In the genomic region with DNA sequence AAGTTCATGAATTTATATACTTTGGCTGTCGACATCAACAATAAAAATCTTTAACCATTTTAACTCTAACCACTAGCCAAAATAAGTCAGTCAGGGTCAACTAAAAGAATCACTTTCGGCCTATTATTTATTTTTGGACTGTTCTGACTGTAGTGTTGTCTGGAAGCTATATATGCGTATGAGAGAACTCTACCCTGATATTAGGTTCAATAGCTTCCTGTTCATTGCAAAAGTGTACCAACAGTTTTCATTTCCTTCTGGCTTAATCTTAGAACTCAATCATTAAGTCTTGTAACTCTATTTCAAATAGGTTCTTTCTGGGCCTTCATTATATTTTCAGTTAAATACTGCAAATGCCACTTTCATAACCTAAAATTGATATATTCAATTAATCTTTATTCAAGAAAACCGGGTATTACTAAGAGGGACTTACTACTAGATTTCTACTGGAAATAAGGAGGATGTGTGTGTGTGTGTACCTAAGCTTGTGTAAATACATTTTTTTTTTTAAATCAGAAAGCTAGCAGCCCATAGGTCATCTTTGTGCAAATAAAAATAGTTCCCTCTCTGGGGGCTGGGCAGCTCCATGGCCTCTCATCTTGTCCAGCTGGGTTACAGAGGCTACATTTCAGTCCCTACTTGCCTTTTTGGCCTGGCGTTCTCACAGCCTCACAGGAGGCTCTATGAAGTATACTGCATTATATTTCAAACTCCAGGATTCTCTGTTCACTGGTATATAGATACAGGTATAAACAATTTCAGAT, we compare ENCODE assay signal across 1 cellular context.
A peak's percentile ranks its signal among the peaks of the same experiment; 100 is the strongest.
TF ChIP-seq lines count a peak whose summit lies in the region.

No MANE protein-coding gene starts in this region.

TF ChIP-seq in HepG2, 621 proteins besides CTCF, POLR2A, EP300 and RAD21 (continued from another document):
- TF ChIP-seq, protein P1, sequence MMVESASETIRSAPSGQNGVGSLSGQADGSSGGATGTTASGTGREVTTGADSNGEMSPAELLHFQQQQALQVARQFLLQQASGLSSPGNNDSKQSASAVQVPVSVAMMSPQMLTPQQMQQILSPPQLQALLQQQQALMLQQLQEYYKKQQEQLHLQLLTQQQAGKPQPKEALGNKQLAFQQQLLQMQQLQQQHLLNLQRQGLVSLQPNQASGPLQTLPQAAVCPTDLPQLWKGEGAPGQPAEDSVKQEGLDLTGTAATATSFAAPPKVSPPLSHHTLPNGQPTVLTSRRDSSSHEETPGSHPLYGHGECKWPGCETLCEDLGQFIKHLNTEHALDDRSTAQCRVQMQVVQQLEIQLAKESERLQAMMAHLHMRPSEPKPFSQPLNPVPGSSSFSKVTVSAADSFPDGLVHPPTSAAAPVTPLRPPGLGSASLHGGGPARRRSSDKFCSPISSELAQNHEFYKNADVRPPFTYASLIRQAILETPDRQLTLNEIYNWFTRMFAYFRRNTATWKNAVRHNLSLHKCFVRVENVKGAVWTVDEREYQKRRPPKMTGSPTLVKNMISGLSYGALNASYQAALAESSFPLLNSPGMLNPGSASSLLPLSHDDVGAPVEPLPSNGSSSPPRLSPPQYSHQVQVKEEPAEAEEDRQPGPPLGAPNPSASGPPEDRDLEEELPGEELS (CRISPR knock-in tag; IDR thresholded peaks at IDR 0.05), result peak; percentile 51; the same call in 1 of the 2 replicates
- no peak for TF ChIP-seq MTF2 (CRISPR knock-in tag; IDR thresholded peaks at IDR 0.05; ENCODE audit: borderline replicate concordance)
- TF ChIP-seq NFE2L1 (CRISPR knock-in tag; IDR thresholded peaks at IDR 0.05; ENCODE audit: borderline replicate concordance), result no peak
- peak; percentile 37; the same call in 1 of the 2 replicates for TF ChIP-seq PHF21A (CRISPR knock-in tag; IDR thresholded peaks at IDR 0.05)
- TF ChIP-seq, protein P2, sequence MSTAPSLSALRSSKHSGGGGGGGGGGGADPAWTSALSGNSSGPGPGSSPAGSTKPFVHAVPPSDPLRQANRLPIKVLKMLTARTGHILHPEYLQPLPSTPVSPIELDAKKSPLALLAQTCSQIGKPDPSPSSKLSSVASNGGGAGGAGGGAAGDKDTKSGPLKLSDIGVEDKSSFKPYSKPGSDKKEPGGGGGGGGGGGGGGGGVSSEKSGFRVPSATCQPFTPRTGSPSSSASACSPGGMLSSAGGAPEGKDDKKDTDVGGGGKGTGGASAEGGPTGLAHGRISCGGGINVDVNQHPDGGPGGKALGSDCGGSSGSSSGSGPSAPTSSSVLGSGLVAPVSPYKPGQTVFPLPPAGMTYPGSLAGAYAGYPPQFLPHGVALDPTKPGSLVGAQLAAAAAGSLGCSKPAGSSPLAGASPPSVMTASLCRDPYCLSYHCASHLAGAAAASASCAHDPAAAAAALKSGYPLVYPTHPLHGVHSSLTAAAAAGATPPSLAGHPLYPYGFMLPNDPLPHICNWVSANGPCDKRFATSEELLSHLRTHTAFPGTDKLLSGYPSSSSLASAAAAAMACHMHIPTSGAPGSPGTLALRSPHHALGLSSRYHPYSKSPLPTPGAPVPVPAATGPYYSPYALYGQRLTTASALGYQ (CRISPR knock-in tag; IDR thresholded peaks at IDR 0.05), result 0 out of 2 replicates have a peak, but pooled peaks have one; percentile 35
- TF ChIP-seq NFYC (CRISPR knock-in tag; IDR thresholded peaks at IDR 0.05), result no peak
- TF ChIP-seq, protein P3, sequence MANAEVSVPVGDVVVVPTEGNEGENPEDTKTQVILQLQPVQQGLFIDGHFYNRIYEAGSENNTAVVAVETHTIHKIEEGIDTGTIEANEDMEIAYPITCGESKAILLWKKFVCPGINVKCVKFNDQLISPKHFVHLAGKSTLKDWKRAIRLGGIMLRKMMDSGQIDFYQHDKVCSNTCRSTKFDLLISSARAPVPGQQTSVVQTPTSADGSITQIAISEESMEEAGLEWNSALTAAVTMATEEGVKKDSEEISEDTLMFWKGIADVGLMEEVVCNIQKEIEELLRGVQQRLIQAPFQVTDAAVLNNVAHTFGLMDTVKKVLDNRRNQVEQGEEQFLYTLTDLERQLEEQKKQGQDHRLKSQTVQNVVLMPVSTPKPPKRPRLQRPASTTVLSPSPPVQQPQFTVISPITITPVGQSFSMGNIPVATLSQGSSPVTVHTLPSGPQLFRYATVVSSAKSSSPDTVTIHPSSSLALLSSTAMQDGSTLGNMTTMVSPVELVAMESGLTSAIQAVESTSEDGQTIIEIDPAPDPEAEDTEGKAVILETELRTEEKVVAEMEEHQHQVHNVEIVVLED (CRISPR knock-in tag; IDR thresholded peaks at IDR 0.05; ENCODE audit: borderline replicate concordance), result no peak
- TF ChIP-seq PLRG1 (conservative IDR thresholded peaks at IDR 0.05), result no peak
- no peak for TF ChIP-seq CREB1 (IDR thresholded peaks at IDR 0.05)
- TF ChIP-seq CREB1 (CRISPR knock-in tag; IDR thresholded peaks at IDR 0.05), result 0 out of 2 replicates have a peak, but pooled peaks have one; percentile 13
- 0 out of 2 replicates have a peak, but pooled peaks have one; percentile 23 for TF ChIP-seq SAP130 (CRISPR knock-in tag; IDR thresholded peaks at IDR 0.05; ENCODE audit: low read depth)
- TF ChIP-seq HES4 (CRISPR knock-in tag; IDR thresholded peaks at IDR 0.05; ENCODE audit: borderline replicate concordance), result no peak
- TF ChIP-seq, protein P4, sequence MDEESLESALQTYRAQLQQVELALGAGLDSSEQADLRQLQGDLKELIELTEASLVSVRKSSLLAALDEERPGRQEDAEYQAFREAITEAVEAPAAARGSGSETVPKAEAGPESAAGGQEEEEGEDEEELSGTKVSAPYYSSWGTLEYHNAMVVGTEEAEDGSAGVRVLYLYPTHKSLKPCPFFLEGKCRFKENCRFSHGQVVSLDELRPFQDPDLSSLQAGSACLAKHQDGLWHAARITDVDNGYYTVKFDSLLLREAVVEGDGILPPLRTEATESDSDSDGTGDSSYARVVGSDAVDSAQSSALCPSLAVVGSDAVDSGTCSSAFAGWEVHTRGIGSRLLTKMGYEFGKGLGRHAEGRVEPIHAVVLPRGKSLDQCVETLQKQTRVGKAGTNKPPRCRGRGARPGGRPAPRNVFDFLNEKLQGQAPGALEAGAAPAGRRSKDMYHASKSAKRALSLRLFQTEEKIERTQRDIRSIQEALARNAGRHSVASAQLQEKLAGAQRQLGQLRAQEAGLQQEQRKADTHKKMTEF (CRISPR knock-in tag; IDR thresholded peaks at IDR 0.05), result peak; percentile 51; the same call in 1 of the 2 replicates
- TF ChIP-seq FOXJ3 (CRISPR knock-in tag; IDR thresholded peaks at IDR 0.05; ENCODE audit: borderline replicate concordance), result 0 out of 2 replicates have a peak, but pooled peaks have one; percentile 71
- no peak for TF ChIP-seq TSC22D2 (CRISPR knock-in tag; IDR thresholded peaks at IDR 0.05; ENCODE audit: borderline replicate concordance)
- no peak for TF ChIP-seq IRX3 (CRISPR knock-in tag; IDR thresholded peaks at IDR 0.05; ENCODE audit: borderline replicate concordance, low read depth)
- no peak for TF ChIP-seq ZNF749 (CRISPR knock-in tag; IDR thresholded peaks at IDR 0.05; ENCODE audit: borderline replicate concordance)
- peak; percentile 40; the same call in 1 of the 2 replicates for TF ChIP-seq ELF3 (CRISPR knock-in tag; IDR thresholded peaks at IDR 0.05)
- TF ChIP-seq, protein P5, sequence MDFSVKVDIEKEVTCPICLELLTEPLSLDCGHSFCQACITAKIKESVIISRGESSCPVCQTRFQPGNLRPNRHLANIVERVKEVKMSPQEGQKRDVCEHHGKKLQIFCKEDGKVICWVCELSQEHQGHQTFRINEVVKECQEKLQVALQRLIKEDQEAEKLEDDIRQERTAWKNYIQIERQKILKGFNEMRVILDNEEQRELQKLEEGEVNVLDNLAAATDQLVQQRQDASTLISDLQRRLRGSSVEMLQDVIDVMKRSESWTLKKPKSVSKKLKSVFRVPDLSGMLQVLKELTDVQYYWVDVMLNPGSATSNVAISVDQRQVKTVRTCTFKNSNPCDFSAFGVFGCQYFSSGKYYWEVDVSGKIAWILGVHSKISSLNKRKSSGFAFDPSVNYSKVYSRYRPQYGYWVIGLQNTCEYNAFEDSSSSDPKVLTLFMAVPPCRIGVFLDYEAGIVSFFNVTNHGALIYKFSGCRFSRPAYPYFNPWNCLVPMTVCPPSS (IDR thresholded peaks at IDR 0.05), result no peak
- TF ChIP-seq, protein P6, sequence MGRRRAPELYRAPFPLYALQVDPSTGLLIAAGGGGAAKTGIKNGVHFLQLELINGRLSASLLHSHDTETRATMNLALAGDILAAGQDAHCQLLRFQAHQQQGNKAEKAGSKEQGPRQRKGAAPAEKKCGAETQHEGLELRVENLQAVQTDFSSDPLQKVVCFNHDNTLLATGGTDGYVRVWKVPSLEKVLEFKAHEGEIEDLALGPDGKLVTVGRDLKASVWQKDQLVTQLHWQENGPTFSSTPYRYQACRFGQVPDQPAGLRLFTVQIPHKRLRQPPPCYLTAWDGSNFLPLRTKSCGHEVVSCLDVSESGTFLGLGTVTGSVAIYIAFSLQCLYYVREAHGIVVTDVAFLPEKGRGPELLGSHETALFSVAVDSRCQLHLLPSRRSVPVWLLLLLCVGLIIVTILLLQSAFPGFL (CRISPR knock-in tag; IDR thresholded peaks at IDR 0.05), result no peak
- peak; percentile 38; the same call in 1 of the 2 replicates for TF ChIP-seq SALL1 (CRISPR knock-in tag; IDR thresholded peaks at IDR 0.05)
- no peak for TF ChIP-seq NCOA5 (CRISPR knock-in tag; IDR thresholded peaks at IDR 0.05)
- TF ChIP-seq PTBP1 (IDR thresholded peaks at IDR 0.05; ENCODE audit: low read depth, low read length, poor library complexity, severe bottlenecking), result no peak
- TF ChIP-seq ZNF17 (CRISPR knock-in tag; IDR thresholded peaks at IDR 0.05), result no peak
- TF ChIP-seq NR2F1 (CRISPR knock-in tag; IDR thresholded peaks at IDR 0.05), result 0 out of 4 replicates have a peak, but pooled peaks of 1 of the 2 experiments have one; percentile 53
- TF ChIP-seq, protein P7, sequence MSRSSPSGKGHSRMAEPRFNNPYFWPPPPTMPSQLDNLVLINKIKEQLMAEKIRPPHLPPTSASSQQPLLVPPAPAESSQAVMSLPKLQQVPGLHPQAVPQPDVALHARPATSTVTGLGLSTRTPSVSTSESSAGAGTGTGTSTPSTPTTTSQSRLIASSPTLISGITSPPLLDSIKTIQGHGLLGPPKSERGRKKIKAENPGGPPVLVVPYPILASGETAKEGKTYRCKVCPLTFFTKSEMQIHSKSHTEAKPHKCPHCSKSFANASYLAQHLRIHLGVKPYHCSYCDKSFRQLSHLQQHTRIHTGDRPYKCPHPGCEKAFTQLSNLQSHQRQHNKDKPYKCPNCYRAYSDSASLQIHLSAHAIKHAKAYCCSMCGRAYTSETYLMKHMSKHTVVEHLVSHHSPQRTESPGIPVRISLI (CRISPR knock-in tag; IDR thresholded peaks at IDR 0.05; ENCODE audit: borderline replicate concordance), result peak; percentile 96
- TF ChIP-seq, protein P8, sequence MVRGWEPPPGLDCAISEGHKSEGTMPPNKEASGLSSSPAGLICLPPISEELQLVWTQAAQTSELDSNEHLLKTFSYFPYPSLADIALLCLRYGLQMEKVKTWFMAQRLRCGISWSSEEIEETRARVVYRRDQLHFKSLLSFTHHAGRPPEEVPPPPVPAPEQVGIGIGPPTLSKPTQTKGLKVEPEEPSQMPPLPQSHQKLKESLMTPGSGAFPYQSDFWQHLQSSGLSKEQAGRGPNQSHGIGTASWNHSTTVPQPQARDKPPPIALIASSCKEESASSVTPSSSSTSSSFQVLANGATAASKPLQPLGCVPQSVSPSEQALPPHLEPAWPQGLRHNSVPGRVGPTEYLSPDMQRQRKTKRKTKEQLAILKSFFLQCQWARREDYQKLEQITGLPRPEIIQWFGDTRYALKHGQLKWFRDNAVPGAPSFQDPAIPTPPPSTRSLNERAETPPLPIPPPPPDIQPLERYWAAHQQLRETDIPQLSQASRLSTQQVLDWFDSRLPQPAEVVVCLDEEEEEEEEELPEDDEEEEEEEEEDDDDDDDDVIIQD (CRISPR knock-in tag; IDR thresholded peaks at IDR 0.05; ENCODE audit: low read depth), result peak; percentile 98
- TF ChIP-seq GATAD2A (CRISPR knock-in tag; IDR thresholded peaks at IDR 0.05), result peak; percentile 47; the same call in 1 of the 2 replicates
- TF ChIP-seq, protein P9, sequence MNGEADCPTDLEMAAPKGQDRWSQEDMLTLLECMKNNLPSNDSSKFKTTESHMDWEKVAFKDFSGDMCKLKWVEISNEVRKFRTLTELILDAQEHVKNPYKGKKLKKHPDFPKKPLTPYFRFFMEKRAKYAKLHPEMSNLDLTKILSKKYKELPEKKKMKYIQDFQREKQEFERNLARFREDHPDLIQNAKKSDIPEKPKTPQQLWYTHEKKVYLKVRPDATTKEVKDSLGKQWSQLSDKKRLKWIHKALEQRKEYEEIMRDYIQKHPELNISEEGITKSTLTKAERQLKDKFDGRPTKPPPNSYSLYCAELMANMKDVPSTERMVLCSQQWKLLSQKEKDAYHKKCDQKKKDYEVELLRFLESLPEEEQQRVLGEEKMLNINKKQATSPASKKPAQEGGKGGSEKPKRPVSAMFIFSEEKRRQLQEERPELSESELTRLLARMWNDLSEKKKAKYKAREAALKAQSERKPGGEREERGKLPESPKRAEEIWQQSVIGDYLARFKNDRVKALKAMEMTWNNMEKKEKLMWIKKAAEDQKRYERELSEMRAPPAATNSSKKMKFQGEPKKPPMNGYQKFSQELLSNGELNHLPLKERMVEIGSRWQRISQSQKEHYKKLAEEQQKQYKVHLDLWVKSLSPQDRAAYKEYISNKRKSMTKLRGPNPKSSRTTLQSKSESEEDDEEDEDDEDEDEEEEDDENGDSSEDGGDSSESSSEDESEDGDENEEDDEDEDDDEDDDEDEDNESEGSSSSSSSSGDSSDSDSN (CRISPR knock-in tag; IDR thresholded peaks at IDR 0.05), result no peak
- TF ChIP-seq, protein P10, sequence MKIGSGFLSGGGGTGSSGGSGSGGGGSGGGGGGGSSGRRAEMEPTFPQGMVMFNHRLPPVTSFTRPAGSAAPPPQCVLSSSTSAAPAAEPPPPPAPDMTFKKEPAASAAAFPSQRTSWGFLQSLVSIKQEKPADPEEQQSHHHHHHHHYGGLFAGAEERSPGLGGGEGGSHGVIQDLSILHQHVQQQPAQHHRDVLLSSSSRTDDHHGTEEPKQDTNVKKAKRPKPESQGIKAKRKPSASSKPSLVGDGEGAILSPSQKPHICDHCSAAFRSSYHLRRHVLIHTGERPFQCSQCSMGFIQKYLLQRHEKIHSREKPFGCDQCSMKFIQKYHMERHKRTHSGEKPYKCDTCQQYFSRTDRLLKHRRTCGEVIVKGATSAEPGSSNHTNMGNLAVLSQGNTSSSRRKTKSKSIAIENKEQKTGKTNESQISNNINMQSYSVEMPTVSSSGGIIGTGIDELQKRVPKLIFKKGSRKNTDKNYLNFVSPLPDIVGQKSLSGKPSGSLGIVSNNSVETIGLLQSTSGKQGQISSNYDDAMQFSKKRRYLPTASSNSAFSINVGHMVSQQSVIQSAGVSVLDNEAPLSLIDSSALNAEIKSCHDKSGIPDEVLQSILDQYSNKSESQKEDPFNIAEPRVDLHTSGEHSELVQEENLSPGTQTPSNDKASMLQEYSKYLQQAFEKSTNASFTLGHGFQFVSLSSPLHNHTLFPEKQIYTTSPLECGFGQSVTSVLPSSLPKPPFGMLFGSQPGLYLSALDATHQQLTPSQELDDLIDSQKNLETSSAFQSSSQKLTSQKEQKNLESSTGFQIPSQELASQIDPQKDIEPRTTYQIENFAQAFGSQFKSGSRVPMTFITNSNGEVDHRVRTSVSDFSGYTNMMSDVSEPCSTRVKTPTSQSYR (CRISPR knock-in tag; IDR thresholded peaks at IDR 0.05; ENCODE audit: borderline replicate concordance), result peak; percentile 72; the same call in 1 of the 2 replicates
- TF ChIP-seq GFI1 (CRISPR knock-in tag; IDR thresholded peaks at IDR 0.05; ENCODE audit: borderline replicate concordance), result peak; percentile 50; the same call in 1 of the 2 replicates
TF ChIP-seq in HepG2: peak in this region for 43.
